In the genomic region with DNA sequence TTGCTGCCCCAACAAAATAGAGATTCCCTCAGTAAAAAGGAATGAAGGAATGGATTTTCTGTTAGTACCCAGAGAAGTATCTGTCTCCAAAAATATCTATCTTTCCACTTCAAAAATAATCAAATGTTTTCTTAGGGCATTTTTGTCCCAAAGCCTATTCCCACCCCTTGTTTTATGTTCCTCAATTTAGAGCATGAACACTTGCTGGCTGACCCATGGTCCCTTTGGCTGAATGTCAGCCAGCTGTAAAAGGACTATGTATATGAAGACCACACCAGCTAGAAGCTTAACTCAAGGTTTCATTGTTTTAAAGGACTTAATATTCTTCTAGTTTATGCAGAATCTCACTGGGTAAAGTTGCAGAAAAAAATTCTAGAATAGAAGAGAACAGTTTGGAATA, we compare ENCODE assay signal across 26 cellular contexts.
A peak's percentile ranks its signal among the peaks of the same experiment; 100 is the strongest.
DNase-seq lines count a peak whose midpoint lies in the region; ATAC-seq and TF ChIP-seq lines count a peak whose summit lies in the region.
"Had no signal": no experiment of that assay in that cellular context is flagged by ENCODE, and none has a peak within 500 bp of the region (broad histone marks: within the 10 kb centered on the region; RNA-seq: fewer than 3 reads in every experiment).

No MANE protein-coding gene starts in this region.

- H3K4me2 ChIP-seq in smooth muscle cell: peak overlapping the region; percentile 52
- H3K4me2 ChIP-seq: GM23338 had no signal

- H3K9me3 ChIP-seq in left ventricle myocardium inferior (replicated peaks): peaks cover 14% of the 10 kb centered on the region
- H3K9me3 ChIP-seq in smooth muscle cell (replicated peaks; ENCODE audit: low read depth): no peaks in the 10 kb centered on the region
- H3K9me3 ChIP-seq in right lobe of liver: no peaks in the 10 kb centered on the region
- H3K9me3 ChIP-seq: left lung had no signal

- TF ChIP-seq POLR2A in right lobe of liver (IDR thresholded peaks at IDR 0.05): no peak

- H3K27me3 ChIP-seq in left ventricle myocardium inferior (ENCODE audit: low read depth) (no peaks in the 10 kb centered on the region), foreskin keratinocyte (no peaks in the 10 kb centered on the region), smooth muscle cell (ENCODE audit: low read depth) (no peaks in the 10 kb centered on the region), right lobe of liver (no peaks in the 10 kb centered on the region)
- H3K27me3 ChIP-seq: gastroesophageal sphincter, left lung, upper lobe of left lung had no signal

- H3K4me3 Mint-ChIP-seq in Calu3 (ENCODE audit: low read depth, unreplicated experiment): no peak overlapping the region
- H3K4me3 Mint-ChIP-seq: activated CD4-positive, alpha-beta T cell treated with anti-CD3 and anti-CD28 coated beads, Interleukin-2, amount 10 ng/mL, durations not matched to agents 24 days and 14 days; activated T-cell treated with anti-CD3 and anti-CD28 coated beads, Interleukin-2, amount 50 U/mL, for 24 hours; CD4-positive, alpha-beta T cell; GM23338 had no signal

- no peaks in the 10 kb centered on the region for H3K36me3 ChIP-seq in left ventricle myocardium inferior
- H3K36me3 ChIP-seq in smooth muscle cell (ENCODE audit: low read depth): no peaks in the 10 kb centered on the region
- H3K36me3 ChIP-seq in right lobe of liver: no peaks in the 10 kb centered on the region
- H3K36me3 ChIP-seq: gastroesophageal sphincter, left lung, upper lobe of left lung had no signal

- H3K27me3 Mint-ChIP-seq in Calu3 (ENCODE audit: unreplicated experiment): no peaks in the 10 kb centered on the region
- H3K27me3 Mint-ChIP-seq: activated CD4-positive, alpha-beta T cell treated with anti-CD3 and anti-CD28 coated beads, Interleukin-2, amount 10 ng/mL, durations not matched to agents 24 days and 14 days; CD4-positive, alpha-beta T cell had no signal

- H3K9ac ChIP-seq in smooth muscle cell (ENCODE audit: low read depth): peak overlapping the region; percentile 67

- H3K4me3 ChIP-seq in left ventricle myocardium inferior (no peak overlapping the region), smooth muscle cell (no peak overlapping the region), right lobe of liver (no peak overlapping the region)
- H3K4me3 ChIP-seq: gastroesophageal sphincter, GM23338, left lung, upper lobe of left lung had no signal

- H3F3A ChIP-seq in smooth muscle cell (ENCODE audit: low read depth): peaks cover 11% of the 10 kb centered on the region

- no peaks in the 10 kb centered on the region for H3K36me3 Mint-ChIP-seq in Calu3 (ENCODE audit: insufficient read depth, unreplicated experiment)

- no TSS peak for BruUV-seq in Calu3 (replicated peaks; lab: Mats Ljungman, UMichigan)

- H3K4me1 Mint-ChIP-seq in Calu3 (ENCODE audit: low read depth, unreplicated experiment): peaks cover 10% of the 10 kb centered on the region
- H3K4me1 Mint-ChIP-seq: activated CD4-positive, alpha-beta T cell treated with anti-CD3 and anti-CD28 coated beads, Interleukin-2, amount 10 ng/mL, durations not matched to agents 24 days and 14 days; GM23338 had no signal

- CTCF ChIA-PET in Calu3 (lab: Charles Lee): no interaction called here

- DNase-seq in left ventricle myocardium inferior: no peak
- no peak for DNase-seq in left cardiac atrium
- DNase-seq in foreskin keratinocyte: no peak
- DNase-seq in smooth muscle cell (lab: John Stamatoyannopoulos, UW; ENCODE audit: unreplicated experiment): no peak
- DNase-seq in right lobe of liver: no peak
- no peak for DNase-seq in NCI-H1694 treated with DMSO at 0.1 percent for 48 hours (lab: John Stamatoyannopoulos, UW)
- DNase-seq in Calu3: no peak
- DNase-seq: 8988T; activated CD4-positive, alpha-beta T cell treated with anti-CD3 and anti-CD28 coated beads, Interleukin-2, amount 10 ng/mL, durations not matched to agents 24 days and 14 days; activated gamma-delta T cell; activated T-cell treated with anti-CD3 and anti-CD28 coated beads, Interleukin-2, amount 50 U/mL, for 24 hours; CD4-positive, alpha-beta T cell; DMS 273 treated with DMSO at 0.1 percent for 48 hours; hypothalamus; Karpas-422; left lung; NCI-H187; NCI-H2171 treated with DMSO at 0.1 percent for 48 hours; NCI-H524 treated with DMSO at 0.1 percent for 48 hours; NK-92 treated with Interleukin-12 subunit alpha and Interleukin-12 subunit beta, amount 100 ng/mL, for 24 hours; SHP77 treated with DMSO at 0.1 percent for 48 hours; stimulated activated CD4-positive, alpha-beta T cell treated with anti-CD3 and anti-CD28 coated beads, Interleukin-2, amount 100 ng/mL, for 24 hours; upper lobe of left lung had no signal

- H3K79me2 ChIP-seq in smooth muscle cell (ENCODE audit: low read depth): no peaks in the 10 kb centered on the region

- H4K20me1 ChIP-seq in smooth muscle cell (ENCODE audit: low read depth): no peaks in the 10 kb centered on the region

- no peak overlapping the region for H3K27ac Mint-ChIP-seq in Calu3 (ENCODE audit: unreplicated experiment)
- H3K27ac Mint-ChIP-seq: activated CD4-positive, alpha-beta T cell treated with anti-CD3 and anti-CD28 coated beads, Interleukin-2, amount 10 ng/mL, durations not matched to agents 24 days and 14 days; activated T-cell treated with anti-CD3 and anti-CD28 coated beads, Interleukin-2, amount 50 U/mL, for 24 hours; CD4-positive, alpha-beta T cell; GM23338 had no signal

- H3K4me1 ChIP-seq in left ventricle myocardium inferior: peaks cover 8% of the 10 kb centered on the region
- H3K4me1 ChIP-seq in foreskin keratinocyte: peaks cover 7% of the 10 kb centered on the region
- H3K4me1 ChIP-seq in smooth muscle cell (ENCODE audit: low read depth): peaks cover 5% of the 10 kb centered on the region
- H3K4me1 ChIP-seq in right lobe of liver: no peaks in the 10 kb centered on the region
- H3K4me1 ChIP-seq: gastroesophageal sphincter, left lung, upper lobe of left lung had no signal

- H3K27ac ChIP-seq in left ventricle myocardium inferior (replicated peaks) (peak overlapping the region; percentile 47), foreskin keratinocyte (peak overlapping the region; percentile 57), smooth muscle cell (ENCODE audit: low read depth) (peak overlapping the region; percentile 91), right lobe of liver (no peak overlapping the region)
- H3K27ac ChIP-seq: upper lobe of left lung had no signal

- ATAC-seq in left cardiac atrium (no peak), foreskin keratinocyte (no peak), HG03039 (IDR thresholded peaks at IDR 0.05; ENCODE audit: unreplicated experiment) (no peak), right lobe of liver (no peak)
- ATAC-seq: GM23338, left lung had no signal

- H3K9me3 Mint-ChIP-seq in Calu3 (ENCODE audit: low read depth, unreplicated experiment): peaks cover 7% of the 10 kb centered on the region
- H3K9me3 Mint-ChIP-seq: activated CD4-positive, alpha-beta T cell treated with anti-CD3 and anti-CD28 coated beads, Interleukin-2, amount 10 ng/mL, durations not matched to agents 24 days and 14 days; GM23338 had no signal

- intact Hi-C loops in left ventricle myocardium inferior (cut with micrococcal nuclease): no loop called here
- intact Hi-C loops in left cardiac atrium (cut with DNase I): no loop called here
- intact Hi-C loops in right lobe of liver (cut with DNase I): no loop called here
- intact Hi-C loops in Calu3 (cut with micrococcal nuclease; ENCODE audit: unreplicated experiment): no loop called here

- TF ChIP-seq CTCF in left ventricle myocardium inferior (IDR thresholded peaks at IDR 0.05; ENCODE audit: borderline replicate concordance): no peak
- no peak for TF ChIP-seq CTCF in foreskin keratinocyte (conservative IDR thresholded peaks at IDR 0.05)
- no peak for TF ChIP-seq CTCF in smooth muscle cell (IDR thresholded peaks at IDR 0.05; ENCODE audit: borderline replicate concordance, insufficient read depth, poor library complexity, severe bottlenecking)
- TF ChIP-seq CTCF in right lobe of liver (IDR thresholded peaks at IDR 0.05): no peak
- TF ChIP-seq CTCF in Calu3 (IDR thresholded peaks at IDR 0.05; ENCODE audit: unreplicated experiment): no peak

- no peak overlapping the region for H2AFZ ChIP-seq in smooth muscle cell (ENCODE audit: low read depth)
- H2AFZ ChIP-seq: GM23338 had no signal

Comparison
In these comparisons a context has a peak if more than half of its experiments do, and no peak if none do; other contexts are left out.
1. H3K27ac ChIP-seq: peak in left ventricle myocardium inferior (single experiment), foreskin keratinocyte (single experiment) and smooth muscle cell (single experiment); none in right lobe of liver (0 of 3).